Comparison of ENCODE assay signal across 1 cellular context in the genomic region with DNA sequence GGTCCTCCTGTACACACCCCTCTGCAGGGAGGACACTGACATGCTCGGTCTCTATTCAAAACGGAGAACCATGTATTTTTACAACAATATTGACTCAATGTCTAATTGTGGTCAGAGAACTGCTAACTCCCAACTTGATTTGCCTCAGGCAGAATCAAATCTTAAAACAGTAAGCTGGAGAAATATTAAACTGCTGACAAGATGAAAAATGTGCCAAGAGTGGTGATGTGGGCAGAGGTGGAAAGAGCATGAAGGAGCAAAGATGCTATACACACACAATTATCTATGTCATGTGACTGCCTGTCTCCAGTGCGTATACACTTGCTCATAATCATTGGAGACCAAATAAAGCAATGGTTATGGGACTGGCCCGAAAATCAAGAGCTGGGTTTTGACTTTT.
TF ChIP-seq lines count a peak whose summit lies in the region.

No MANE protein-coding gene starts in this region.

TF ChIP-seq in HEK293, 187 proteins besides CTCF, POLR2A, EP300 and RAD21 (continued from another document):
- TF ChIP-seq, protein P1, sequence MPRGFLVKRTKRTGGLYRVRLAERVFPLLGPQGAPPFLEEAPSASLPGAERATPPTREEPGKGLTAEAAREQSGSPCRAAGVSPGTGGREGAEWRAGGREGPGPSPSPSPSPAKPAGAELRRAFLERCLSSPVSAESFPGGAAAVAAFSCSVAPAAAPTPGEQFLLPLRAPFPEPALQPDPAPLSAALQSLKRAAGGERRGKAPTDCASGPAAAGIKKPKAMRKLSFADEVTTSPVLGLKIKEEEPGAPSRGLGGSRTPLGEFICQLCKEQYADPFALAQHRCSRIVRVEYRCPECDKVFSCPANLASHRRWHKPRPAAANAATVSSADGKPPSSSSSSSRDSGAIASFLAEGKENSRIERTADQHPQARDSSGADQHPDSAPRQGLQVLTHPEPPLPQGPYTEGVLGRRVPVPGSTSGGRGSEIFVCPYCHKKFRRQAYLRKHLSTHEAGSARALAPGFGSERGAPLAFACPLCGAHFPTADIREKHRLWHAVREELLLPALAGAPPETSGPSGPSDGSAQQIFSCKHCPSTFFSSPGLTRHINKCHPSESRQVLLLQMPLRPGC (tag by site-specific recombination; IDR thresholded peaks at IDR 0.05) = no peak
- TF ChIP-seq YY2 (tag by site-specific recombination; IDR thresholded peaks at IDR 0.05) = no peak
- TF ChIP-seq, protein P2, sequence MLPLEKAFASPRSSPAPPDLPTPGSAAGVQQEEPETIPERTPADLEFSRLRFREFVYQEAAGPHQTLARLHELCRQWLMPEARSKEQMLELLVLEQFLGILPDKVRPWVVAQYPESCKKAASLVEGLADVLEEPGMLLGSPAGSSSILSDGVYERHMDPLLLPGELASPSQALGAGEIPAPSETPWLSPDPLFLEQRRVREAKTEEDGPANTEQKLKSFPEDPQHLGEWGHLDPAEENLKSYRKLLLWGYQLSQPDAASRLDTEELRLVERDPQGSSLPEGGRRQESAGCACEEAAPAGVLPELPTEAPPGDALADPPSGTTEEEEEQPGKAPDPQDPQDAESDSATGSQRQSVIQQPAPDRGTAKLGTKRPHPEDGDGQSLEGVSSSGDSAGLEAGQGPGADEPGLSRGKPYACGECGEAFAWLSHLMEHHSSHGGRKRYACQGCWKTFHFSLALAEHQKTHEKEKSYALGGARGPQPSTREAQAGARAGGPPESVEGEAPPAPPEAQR (tag by site-specific recombination; IDR thresholded peaks at IDR 0.05) = no peak
- no peak for TF ChIP-seq ZNF133 (tag by site-specific recombination; IDR thresholded peaks at IDR 0.05)
